Comparison of ENCODE assay signal across 8 cellular contexts in the genomic region with DNA sequence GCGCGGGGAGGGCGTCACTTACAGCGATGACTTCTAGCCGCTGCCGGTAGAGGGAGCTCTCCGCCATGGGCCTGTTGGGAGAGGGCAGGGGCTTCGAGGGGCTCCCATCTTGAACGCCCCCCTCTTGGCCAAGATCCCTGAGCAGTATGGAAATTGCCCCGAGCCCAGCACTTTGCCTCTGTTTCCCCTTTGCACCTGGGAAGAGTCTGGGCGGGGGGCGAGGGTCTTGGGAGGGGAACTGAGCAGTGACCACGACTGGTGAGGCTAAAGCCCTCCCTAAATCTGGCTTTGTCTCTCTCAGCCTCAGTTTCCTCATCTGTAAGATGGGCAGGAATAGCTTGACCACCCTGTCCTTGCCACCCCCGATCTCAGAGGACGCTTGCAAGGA. TPM values are rescaled to one million over a fixed set of nuclear protein-coding genes. Genes with fewer than 3 reads are reported as not detected.
DNase-seq lines count a peak whose midpoint lies in the region; ATAC-seq and TF ChIP-seq lines count a peak whose summit lies in the region.

No MANE protein-coding gene starts in this region.

- POLR2A ChIA-PET in CD4-positive, alpha-beta memory T cell (lab: Charles Lee; ENCODE audit: partially characterized antibody), result interaction anchor here (1.0 to 3.3 kb wide), 7 partner anchors 13 to 208 kb away, joined by 3 to 10 read pairs (median 4); a partner anchor contains a TSS
- POLR2A ChIA-PET in OCI-LY7 (lab: Charles Lee), result no interaction called here

- peaks cover 13 to 22% of the 10 kb centered on the region in 2 donors for H3K27me3 Mint-ChIP-seq in CD4-positive, alpha-beta memory T cell
- H3K27me3 Mint-ChIP-seq in naive B cell, result peaks cover 33 to 57% (median 37%) of the 10 kb centered on the region in 3 donors

- H3K9me2 ChIP-seq in OCI-LY7 (ENCODE audit: insufficient read depth, low read length), result no peaks in the 10 kb centered on the region

- intact Hi-C loops in CD4-positive, alpha-beta memory T cell (cut with micrococcal nuclease), result loop anchor here (2.0 kb wide), 1 partner anchor 14 kb away; a partner anchor contains a TSS
- intact Hi-C loops in OCI-LY7 (cut with micrococcal nuclease; ENCODE audit: unreplicated experiment) (no loop called here), aorta (cut with DNase I) (loop anchor here in 1 of 2 donors (5.0 kb wide), 1 partner anchor 177 kb away; no protein-coding TSS in a partner anchor)

- H3K4me1 Mint-ChIP-seq in CD4-positive, alpha-beta memory T cell, result peaks cover 9 to 28% (median 16%) of the 10 kb centered on the region in 4 donors
- peaks cover 16 to 20% (median 19%) of the 10 kb centered on the region in 3 donors for H3K4me1 Mint-ChIP-seq in naive B cell

- 17 to 20% methylated on average over 15 of the region's 15 CpGs for WGBS in aorta, 2 donors

- peaks cover 2 to 4% of the 10 kb centered on the region in 2 donors for H3K36me3 Mint-ChIP-seq in CD4-positive, alpha-beta memory T cell
- peaks cover 0 to 11% of the 10 kb centered on the region in 2 donors for H3K36me3 Mint-ChIP-seq in naive B cell

- H2AFZ ChIP-seq in OCI-LY7 (ENCODE audit: low read length), result no peak overlapping the region

- CTCF ChIA-PET in CD4-positive, alpha-beta memory T cell (lab: Charles Lee; ENCODE audit: partially characterized antibody), result interaction anchor here (0.7 to 4.7 kb wide), 28 partner anchors 9 to 310 kb away, joined by 3 to 65 read pairs (median 5); a partner anchor contains a TSS
- CTCF ChIA-PET in OCI-LY7 (lab: Charles Lee; ENCODE audit: unreplicated experiment), result interaction anchor here (0.8 kb wide), 2 partner anchors 77 to 106 kb away, joined by 3 read pairs; a partner anchor contains a TSS

- H3K9me3 ChIP-seq in CD4-positive, alpha-beta memory T cell (ENCODE audit: control insufficient read depth in 1 of 2, low read length in 2 of 2), result no peaks in the 10 kb centered on the region
- H3K9me3 ChIP-seq in OCI-LY7 (ENCODE audit: low read length), result no peaks in the 10 kb centered on the region
- H3K9me3 ChIP-seq in adipocyte (ENCODE audit: control insufficient read depth, low read length), result no peaks in the 10 kb centered on the region
- no peaks in the 10 kb centered on the region for H3K9me3 ChIP-seq in aorta (ENCODE audit: control insufficient read depth, low read length)

- ATAC-seq in naive B cell (ENCODE audit: low read depth in 2 of 2) (peak; percentile 65 to 69), aorta (ENCODE audit: low FRiP score) (no peak)

- no peaks in the 10 kb centered on the region for H4K20me1 ChIP-seq in OCI-LY7 (ENCODE audit: insufficient read depth, low read length)

- no peak overlapping the region for H3K4me2 ChIP-seq in OCI-LY7 (ENCODE audit: low read length)

- no peak overlapping the region for H3K27ac ChIP-seq in CD4-positive, alpha-beta memory T cell (ENCODE audit: low read depth, low read length)
- H3K27ac ChIP-seq in OCI-LY7 (ENCODE audit: low read depth, low read length, poor library complexity, severe bottlenecking), result no peak overlapping the region
- no peak overlapping the region for H3K27ac ChIP-seq in aorta (ENCODE audit: low read depth in 1 of 2, low read length in 2 of 2)

- H3K9ac ChIP-seq in adipocyte (ENCODE audit: low read length), result no peak overlapping the region

- peaks cover 18% of the 10 kb centered on the region for H3K4me1 ChIP-seq in CD4-positive, alpha-beta memory T cell (ENCODE audit: insufficient read depth, low read length)
- peaks cover 6% of the 10 kb centered on the region for H3K4me1 ChIP-seq in OCI-LY7 (ENCODE audit: insufficient read depth, low read length, poor library complexity, severe bottlenecking)
- H3K4me1 ChIP-seq in adipocyte (ENCODE audit: control insufficient read depth, insufficient read depth, low read length), result peaks cover 5% of the 10 kb centered on the region
- no peaks in the 10 kb centered on the region for H3K4me1 ChIP-seq in aorta (ENCODE audit: control insufficient read depth in 1 of 2, insufficient read depth in 2 of 2, low read length in 2 of 2)

- no peak overlapping the region for H3K4me3 ChIP-seq in CD4-positive, alpha-beta memory T cell (ENCODE audit: low read length in 2 of 2)
- H3K4me3 ChIP-seq in OCI-LY7 (ENCODE audit: low read depth, low read length, poor library complexity, severe bottlenecking) (no peak overlapping the region), adipocyte (ENCODE audit: low read length) (no peak overlapping the region), aorta (ENCODE audit: low read length in 2 of 2) (no peak overlapping the region)

- peak overlapping the region in 1 of 7 donors; percentile 40 for H3K27ac Mint-ChIP-seq in CD4-positive, alpha-beta memory T cell
- peak overlapping the region in 1 of 6 donors; percentile 90 for H3K27ac Mint-ChIP-seq in naive B cell

- no peaks in the 10 kb centered on the region for H3K36me3 ChIP-seq in CD4-positive, alpha-beta memory T cell (ENCODE audit: insufficient read depth, low read length)
- H3K36me3 ChIP-seq in OCI-LY7 (ENCODE audit: insufficient read depth, low read length) (no peaks in the 10 kb centered on the region), adipocyte (ENCODE audit: control insufficient read depth, insufficient read depth, low read length, severe bottlenecking) (no peaks in the 10 kb centered on the region), aorta (ENCODE audit: control insufficient read depth in 1 of 2, insufficient read depth in 2 of 2, low read length in 1 of 2) (no peaks in the 10 kb centered on the region)

- peak overlapping the region in 7 of 8 donors; percentile 42 to 84 (median 61) for H3K4me3 Mint-ChIP-seq in CD4-positive, alpha-beta memory T cell
- peak overlapping the region in 5 of 8 donors; percentile 55 to 75 (median 67) for H3K4me3 Mint-ChIP-seq in naive B cell

- H3K9me3 Mint-ChIP-seq in CD4-positive, alpha-beta memory T cell, result peaks cover 0 to 4% (median 0%) of the 10 kb centered on the region in 8 donors
- peaks cover 0 to 1% (median 0%) of the 10 kb centered on the region in 7 donors for H3K9me3 Mint-ChIP-seq in naive B cell

- H3K79me2 ChIP-seq in OCI-LY7 (ENCODE audit: insufficient read depth, low read depth, low read length), result no peaks in the 10 kb centered on the region

- peak in 4 of 5 donors; percentile 20 to 43 (median 42) for DNase-seq in CD4-positive, alpha-beta memory T cell
- DNase-seq in OCI-LY7 (ENCODE audit: low spot score) (peak; percentile 47), adipocyte (ENCODE audit: low read depth) (peak; percentile 44), naive B cell (peak; percentile 31), aorta (no peak), NCI-H2227 treated with DMSO at 0.1 percent for 48 hours (lab: John Stamatoyannopoulos, UW) (no peak), AG08395 (ENCODE audit: low spot score) (no peak), SW 1271 (lab: John Stamatoyannopoulos, UW) (no peak)

- TF ChIP-seq CTCF in OCI-LY7 (conservative IDR thresholded peaks at IDR 0.05; ENCODE audit: low read length), result peak; percentile 90

- BruUV-seq in OCI-LY7 (replicated peaks; lab: Mats Ljungman, UMichigan), result no TSS peak

- peaks cover 17% of the 10 kb centered on the region for H3K27me3 ChIP-seq in CD4-positive, alpha-beta memory T cell (ENCODE audit: insufficient read depth, low read length)
- peaks cover 37% of the 10 kb centered on the region for H3K27me3 ChIP-seq in adipocyte (replicated peaks; ENCODE audit: control insufficient read depth, insufficient read depth, low read length)
- no peaks in the 10 kb centered on the region for H3K27me3 ChIP-seq in aorta (ENCODE audit: control insufficient read depth in 1 of 2, insufficient read depth in 2 of 2, low read length in 1 of 2)

RNA-seq across cellular contexts. Expression of a gene that starts 2.8 kb away (rescaled TPM):
- total RNA-seq in CD4-positive, alpha-beta memory T cell, result not detected
- not detected for polyA plus RNA-seq in CD4-positive, alpha-beta memory T cell
- total RNA-seq in OCI-LY7 (2014; rRNA removed; shearing (Covaris generic)), result 0.09 TPM in 1 of 2 replicates, not detected in the other
- not detected in 2 replicates for total RNA-seq in OCI-LY7 (2022)
- not detected for polyA plus RNA-seq in naive B cell (ENCODE audit: low read depth in 6 of 6)
- under 1 TPM in 1 of 2 donors, not detected in 1; 0.63 TPM for total RNA-seq in aorta
- polyA plus RNA-seq in aorta, result 1 to 10 TPM in 1 of 2 donors, under 1 TPM in 1; 0.18 to 3.5 TPM

RNA-seq across cellular contexts. Expression of a gene that starts 13.5 kb away (rescaled TPM):
- 1 to 10 TPM; 1.3 to 1.6 TPM for total RNA-seq in CD4-positive, alpha-beta memory T cell
- 1 to 10 TPM in 1 of 2 donors, under 1 TPM in 1; 0.68 to 1.1 TPM for polyA plus RNA-seq in CD4-positive, alpha-beta memory T cell
- total RNA-seq in OCI-LY7 (2014; rRNA removed; shearing (Covaris generic)), result 3.3 and 6.4 TPM in 2 replicates
- total RNA-seq in OCI-LY7 (2022) (3.9 TPM in 2 replicates), aorta (1 to 10 TPM; 1.2 to 2.2 TPM)
- polyA plus RNA-seq in naive B cell (ENCODE audit: low read depth in 6 of 6) (under 1 TPM in 3 of 6 donors, not detected in 3; 0.16 to 0.53 (median 0.20) TPM), aorta (1 to 10 TPM; 4.7 to 6.6 TPM)

RNA-seq across cellular contexts. Expression of a gene that starts 26.5 kb away (rescaled TPM):
- total RNA-seq in CD4-positive, alpha-beta memory T cell, result under 1 TPM in 1 of 2 experiments, not detected in 1; 0.55 TPM
- polyA plus RNA-seq in CD4-positive, alpha-beta memory T cell, result not detected
- total RNA-seq in OCI-LY7 (2014; rRNA removed; shearing (Covaris generic)), result 1.0 and 2.6 TPM in 2 replicates
- total RNA-seq in OCI-LY7 (2022) (0.55 and 1.4 TPM in 2 replicates), aorta (not detected)
- polyA plus RNA-seq in naive B cell (ENCODE audit: low read depth in 6 of 6) (not detected), aorta (not detected)

RNA-seq across cellular contexts. Expression of a gene that starts 27.5 kb away (rescaled TPM):
- total RNA-seq in CD4-positive, alpha-beta memory T cell, result 10 to 100 TPM; 74.3 to 76.2 TPM
- 100 to 1,000 TPM; 101 to 104 TPM for polyA plus RNA-seq in CD4-positive, alpha-beta memory T cell
- total RNA-seq in OCI-LY7 (2014; rRNA removed; shearing (Covaris generic)), result 5.2 and 6.7 TPM in 2 replicates
- total RNA-seq in OCI-LY7 (2022), result 6.0 and 9.0 TPM in 2 replicates
- polyA plus RNA-seq in naive B cell (ENCODE audit: low read depth in 6 of 6), result 10 to 100 TPM; 38.5 to 55.6 (median 48.2) TPM
- total RNA-seq in aorta, result 1 to 10 TPM; 2.8 to 5.5 TPM
- polyA plus RNA-seq in aorta, result 1 to 10 TPM in 1 of 2 donors, under 1 TPM in 1; 0.36 to 1.3 TPM

RNA-seq across cellular contexts. Expression of a gene that starts 31.1 kb away (rescaled TPM):
- not detected for total RNA-seq in CD4-positive, alpha-beta memory T cell
- polyA plus RNA-seq in CD4-positive, alpha-beta memory T cell, result under 1 TPM in 1 of 2 donors, not detected in 1; 0.41 TPM
- not detected in 2 replicates for total RNA-seq in OCI-LY7 (2014; rRNA removed; shearing (Covaris generic))
- total RNA-seq in OCI-LY7 (2022), result not detected in 2 replicates
- polyA plus RNA-seq in naive B cell (ENCODE audit: low read depth in 6 of 6), result not detected
- total RNA-seq in aorta, result not detected
- polyA plus RNA-seq in aorta, result not detected

Comparison
In these comparisons a context has a peak if more than half of its experiments do, and no peak if none do; other contexts are left out.
1. DNase-seq: peak in CD4-positive, alpha-beta memory T cell (4 of 5), OCI-LY7 (single experiment), adipocyte (single experiment) and naive B cell (single experiment); none in aorta (0 of 2), NCI-H2227 treated with DMSO at 0.1 percent for 48 hours (single experiment), AG08395 (single experiment) and SW 1271 (0 of 2).